In the genomic region with DNA sequence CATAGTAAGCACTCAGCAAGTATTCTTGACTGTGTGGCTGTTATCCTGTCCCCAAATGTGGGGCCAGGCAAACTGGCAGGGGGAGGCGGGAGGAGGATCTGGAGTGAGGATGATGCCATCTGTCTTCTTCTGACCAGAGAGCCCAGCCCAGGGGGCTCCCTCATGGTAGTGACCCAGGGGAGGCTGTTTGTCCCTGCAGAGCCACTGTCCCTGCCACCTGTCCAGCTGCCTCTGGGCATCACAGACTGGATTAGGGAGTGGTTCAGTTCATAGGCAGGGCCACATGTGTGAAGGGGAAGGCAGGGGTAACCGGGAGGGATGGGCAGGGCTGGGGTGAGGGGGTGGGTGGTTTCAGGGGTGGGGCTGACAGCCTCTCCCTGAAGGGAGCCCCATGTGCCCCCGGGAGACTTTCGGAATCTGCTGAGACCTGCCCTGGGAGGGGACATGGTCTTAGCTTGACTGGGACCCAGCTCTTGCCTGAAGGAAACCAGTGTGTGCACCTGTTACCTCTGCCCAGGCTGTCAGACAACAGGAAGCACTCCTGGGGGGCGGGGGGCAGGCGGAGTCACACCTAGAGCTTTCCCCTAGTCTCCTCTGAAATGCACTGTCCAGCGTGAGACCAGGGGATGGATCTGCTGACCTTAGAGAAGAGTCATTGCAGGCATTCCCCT, we compare ENCODE assay signal across 11 cellular contexts. TPM values are rescaled to one million over a fixed set of nuclear protein-coding genes. Genes with fewer than 3 reads are reported as not detected.
DNase-seq lines count a peak whose midpoint lies in the region; ATAC-seq and TF ChIP-seq lines count a peak whose summit lies in the region.
"Had no signal": no experiment of that assay in that cellular context is flagged by ENCODE, and none has a peak within 500 bp of the region (broad histone marks: within the 10 kb centered on the region; RNA-seq: fewer than 3 reads in every experiment).

No MANE protein-coding gene starts in this region.

- no peaks in the 10 kb centered on the region for H3K4me1 Mint-ChIP-seq in activated T-cell treated with anti-CD3 and anti-CD28 coated beads, Interleukin-2, amount 50 U/mL, for 4 hours (ENCODE audit: low read depth)
- peaks cover 7% of the 10 kb centered on the region for H3K4me1 Mint-ChIP-seq in activated T-cell treated with anti-CD3 and anti-CD28 coated beads, Interleukin-2, amount 50 U/mL, for 72 hours (ENCODE audit: low read depth)
- H3K4me1 Mint-ChIP-seq in effector memory CD8-positive, alpha-beta T cell (ENCODE audit: low read depth in 2 of 2) = peaks cover 0 to 4% of the 10 kb centered on the region in 2 donors

- intact Hi-C loops in spleen (cut with DNase I; ENCODE audit: low total_unique reads) = no loop called here

- H3K4me3 Mint-ChIP-seq in activated T-cell treated with anti-CD3 and anti-CD28 coated beads, Interleukin-2, amount 50 U/mL, for 4 hours = no peak overlapping the region
- H3K4me3 Mint-ChIP-seq in activated T-cell treated with anti-CD3 and anti-CD28 coated beads, Interleukin-2, amount 50 U/mL, for 72 hours = no peak overlapping the region
- no peak overlapping the region for H3K4me3 Mint-ChIP-seq in effector memory CD8-positive, alpha-beta T cell
- H3K4me3 Mint-ChIP-seq: activated T-cell treated with anti-CD3 and anti-CD28 coated beads, Interleukin-2, amount 50 U/mL, for 24 hours; stimulated activated effector memory CD8-positive, alpha-beta T cell treated with anti-CD3 and anti-CD28 coated beads, Interleukin-12 subunit alpha, Interleukin-12 subunit beta, amount 100 ng/mL, for 72 hours had no signal

- no peaks in the 10 kb centered on the region for H3K27me3 Mint-ChIP-seq in activated T-cell treated with anti-CD3 and anti-CD28 coated beads, Interleukin-2, amount 50 U/mL, for 4 hours (ENCODE audit: low read depth)
- H3K27me3 Mint-ChIP-seq in activated T-cell treated with anti-CD3 and anti-CD28 coated beads, Interleukin-2, amount 50 U/mL, for 72 hours (ENCODE audit: low read depth) = peaks cover 6% of the 10 kb centered on the region
- peaks cover 9 to 36% of the 10 kb centered on the region in 2 donors for H3K27me3 Mint-ChIP-seq in effector memory CD8-positive, alpha-beta T cell

- H3K36me3 ChIP-seq in thoracic aorta (no peaks in the 10 kb centered on the region), spleen (no peaks in the 10 kb centered on the region)

- no peak for DNase-seq in activated T-cell treated with anti-CD3 and anti-CD28 coated beads, Interleukin-2, amount 50 U/mL, for 4 hours
- DNase-seq in activated T-cell treated with anti-CD3 and anti-CD28 coated beads, Interleukin-2, amount 50 U/mL, for 72 hours = no peak
- DNase-seq in NCI-H146 (lab: John Stamatoyannopoulos, UW) (peak; percentile 60), thoracic aorta (ENCODE audit: low spot score) (no peak), spleen (no peak)
- no peak for DNase-seq in effector memory CD8-positive, alpha-beta T cell

- no peaks in the 10 kb centered on the region for H3K9me3 Mint-ChIP-seq in activated T-cell treated with anti-CD3 and anti-CD28 coated beads, Interleukin-2, amount 50 U/mL, for 4 hours
- H3K9me3 Mint-ChIP-seq in activated T-cell treated with anti-CD3 and anti-CD28 coated beads, Interleukin-2, amount 50 U/mL, for 72 hours = no peaks in the 10 kb centered on the region
- H3K9me3 Mint-ChIP-seq in effector memory CD8-positive, alpha-beta T cell = no peaks in the 10 kb centered on the region
- H3K9me3 Mint-ChIP-seq: activated T-cell treated with anti-CD3 and anti-CD28 coated beads, Interleukin-2, amount 50 U/mL, for 24 hours; stimulated activated effector memory CD8-positive, alpha-beta T cell treated with anti-CD3 and anti-CD28 coated beads, Interleukin-12 subunit alpha, Interleukin-12 subunit beta, amount 100 ng/mL, for 72 hours had no signal

- H3K27me3 ChIP-seq in thoracic aorta (replicated peaks; ENCODE audit: insufficient read depth) (no peaks in the 10 kb centered on the region), spleen (replicated peaks in 1 of 7) (peaks cover 0 to 8% (median 0%) of the 10 kb centered on the region in 7 donors)

- peaks cover 31 to 59% of the 10 kb centered on the region in 2 donors for H3K4me1 ChIP-seq in thoracic aorta (ENCODE audit: control insufficient read depth in 1 of 2, low read depth in 2 of 2)
- H3K4me1 ChIP-seq in spleen = peaks cover 27 to 96% (median 53%) of the 10 kb centered on the region in 6 donors

- ATAC-seq in activated T-cell treated with anti-CD3 and anti-CD28 coated beads, Interleukin-2, amount 50 U/mL, for 4 hours = peak; percentile 11 to 25
- no peak for ATAC-seq in activated T-cell treated with anti-CD3 and anti-CD28 coated beads, Interleukin-2, amount 50 U/mL, for 72 hours (replicated peaks in 1 of 2)
- peak; percentile 22 for ATAC-seq in effector memory CD8-positive, alpha-beta T cell (replicated peaks)
- ATAC-seq in thoracic aorta (ENCODE audit: insufficient number of reproducible peaks, low FRiP score, low read depth) (no peak), GM19395 (IDR thresholded peaks at IDR 0.05; ENCODE audit: unreplicated experiment) (no peak), GM21526 (IDR thresholded peaks at IDR 0.05; ENCODE audit: low FRiP score, unreplicated experiment) (no peak)

- TF ChIP-seq CTCF in thoracic aorta (IDR thresholded peaks at IDR 0.05) = no peak
- TF ChIP-seq CTCF in spleen (IDR thresholded peaks at IDR 0.05 in 8 of 11, conservative IDR thresholded peaks at IDR 0.05 in 3 of 11) = no peak

- WGBS in spleen, 5 donors = 43 to 61% (median 56%) methylated on average over 6 to 7 of the region's 7 CpGs

- H3K36me3 Mint-ChIP-seq in activated T-cell treated with anti-CD3 and anti-CD28 coated beads, Interleukin-2, amount 50 U/mL, for 4 hours (ENCODE audit: insufficient read depth) = no peaks in the 10 kb centered on the region
- H3K36me3 Mint-ChIP-seq in activated T-cell treated with anti-CD3 and anti-CD28 coated beads, Interleukin-2, amount 50 U/mL, for 72 hours (ENCODE audit: insufficient read depth in 2 of 2) = no peaks in the 10 kb centered on the region
- H3K36me3 Mint-ChIP-seq in effector memory CD8-positive, alpha-beta T cell (ENCODE audit: insufficient read depth) = peaks cover 6% of the 10 kb centered on the region
- H3K36me3 Mint-ChIP-seq: stimulated activated effector memory CD8-positive, alpha-beta T cell treated with anti-CD3 and anti-CD28 coated beads, Interleukin-12 subunit alpha, Interleukin-12 subunit beta, amount 100 ng/mL, for 72 hours had no signal

- H3K27ac ChIP-seq in thoracic aorta (peak overlapping the region; percentile 74 to 78), spleen (peak overlapping the region in 3 of 8 donors; percentile 33 to 40 (median 35))
- H3K27ac ChIP-seq: epithelial cell of prostate had no signal

- TF ChIP-seq POLR2A in spleen (IDR thresholded peaks at IDR 0.05) = no peak

- no peaks in the 10 kb centered on the region for H3K9me3 ChIP-seq in thoracic aorta
- H3K9me3 ChIP-seq in spleen = no peaks in the 10 kb centered on the region

- H3K27ac Mint-ChIP-seq in activated T-cell treated with anti-CD3 and anti-CD28 coated beads, Interleukin-2, amount 50 U/mL, for 72 hours = no peak overlapping the region
- no peak overlapping the region for H3K27ac Mint-ChIP-seq in effector memory CD8-positive, alpha-beta T cell
- H3K27ac Mint-ChIP-seq: activated T-cell treated with anti-CD3 and anti-CD28 coated beads, Interleukin-2, amount 50 U/mL, for 24 hours; stimulated activated effector memory CD8-positive, alpha-beta T cell treated with anti-CD3 and anti-CD28 coated beads, Interleukin-12 subunit alpha, Interleukin-12 subunit beta, amount 100 ng/mL, for 72 hours had no signal

- H3K4me3 ChIP-seq in thoracic aorta (no peak overlapping the region), spleen (no peak overlapping the region)

RNA-seq across cellular contexts. Expression of gene ARHGAP23, which starts 15.2 kb away (rescaled TPM):
- under 1 TPM; 0.29 to 0.57 (median 0.48) TPM for total RNA-seq in activated T-cell treated with anti-CD3 and anti-CD28 coated beads, Interleukin-2, amount 50 U/mL, for 4 hours
- 1 to 10 TPM; 2.6 to 2.7 TPM for total RNA-seq in activated T-cell treated with anti-CD3 and anti-CD28 coated beads, Interleukin-2, amount 50 U/mL, for 72 hours
- total RNA-seq in thoracic aorta (10 to 100 TPM; 87.1 to 89.2 TPM), spleen (100 to 1,000 TPM in 4 of 7 donors, 10 to 100 TPM in 3; 60.5 to 250 (median 109) TPM)
- 10 to 100 TPM in 1 of 3 donors, 1 to 10 TPM in 2; 7.5 to 35.4 (median 9.0) TPM for polyA plus RNA-seq in spleen

Comparison
In these comparisons a context has a peak if more than half of its experiments do, and no peak if none do; other contexts are left out.
1. ATAC-seq: peak in activated T-cell treated with anti-CD3 and anti-CD28 coated beads, Interleukin-2, amount 50 U/mL, for 4 hours (2 of 2) and effector memory CD8-positive, alpha-beta T cell (single experiment); none in activated T-cell treated with anti-CD3 and anti-CD28 coated beads, Interleukin-2, amount 50 U/mL, for 72 hours (0 of 2), thoracic aorta (single experiment), GM19395 (single experiment) and GM21526 (single experiment).
2. RNA of gene ARHGAP23, which starts 15.2 kb away (total RNA-seq): 60.5 to 250 TPM in spleen and 87.1 to 89.2 TPM in thoracic aorta; 2.6 to 2.7 TPM in activated T-cell treated with anti-CD3 and anti-CD28 coated beads, Interleukin-2, amount 50 U/mL, for 72 hours and 0.29 to 0.57 TPM in activated T-cell treated with anti-CD3 and anti-CD28 coated beads, Interleukin-2, amount 50 U/mL, for 4 hours; every median in the first group is over 10 times any median in the second.